Comparison of ENCODE assay signal across 8 cellular contexts in genomic region chr7:135977020-135977741, GRCh38. TPM values are rescaled to one million over a fixed set of nuclear protein-coding genes. Genes with fewer than 3 reads are reported as not detected.
DNase-seq lines count a peak whose midpoint lies in the region; ATAC-seq and TF ChIP-seq lines count a peak whose summit lies in the region.

TSS of gene MTPN (minus strand) at chr7:135977359. CDS start at chr7:135977100, 259 bp downstream.

- no peaks in the 10 kb centered on the region; the same call in 1 of the 2 replicates for H3K9me3 Mint-ChIP-seq in WTC11

- H3K27ac Mint-ChIP-seq in WTC11: peak within 1 kb of the TSS; percentile 92

- no peaks in the 10 kb centered on the region for H3K27me3 ChIP-seq in AG04450 (ENCODE audit: control insufficient read depth, insufficient read depth, low read length)
- no peaks in the 10 kb centered on the region for H3K27me3 ChIP-seq in smooth muscle cell (ENCODE audit: low read depth)

- peak within 1 kb of the TSS; percentile 87 for H3K4me2 ChIP-seq in smooth muscle cell

- no peak for TF ChIP-seq CTCF in AG04450 (IDR thresholded peaks at IDR 0.05; ENCODE audit: low read depth, low read length)
- TF ChIP-seq CTCF in WTC11 (IDR thresholded peaks at IDR 0.05): no peak
- TF ChIP-seq CTCF in cardiac fibroblast (IDR thresholded peaks at IDR 0.05; ENCODE audit: low read depth, low read length): no peak
- TF ChIP-seq CTCF in smooth muscle cell (IDR thresholded peaks at IDR 0.05; ENCODE audit: borderline replicate concordance, insufficient read depth, poor library complexity, severe bottlenecking): no peak

- CTCF ChIA-PET in AG04450 (lab: Charles Lee): interaction anchor here (1.1 to 3.1 kb wide), 3 partner anchors 31 to 176 kb away, joined by 3 to 10 read pairs (median 6); no protein-coding TSS in a partner anchor
- CTCF ChIA-PET in WTC11 (lab: Charles Lee): no interaction called here

- peaks cover 7% of the 10 kb centered on the region for H3K27me3 Mint-ChIP-seq in WTC11 (ENCODE audit: low read depth)

- H3K4me3 ChIP-seq in AG04450 (ENCODE audit: low read depth, low read length): peak within 1 kb of the TSS; percentile 90
- H3K4me3 ChIP-seq in cardiac fibroblast (replicated peaks in 1 of 2; ENCODE audit: low read depth in 2 of 2, low read length in 2 of 2): peak within 1 kb of the TSS; percentile 87 to 95
- peak within 1 kb of the TSS; percentile 94 for H3K4me3 ChIP-seq in smooth muscle cell

- peaks cover 11% of the 10 kb centered on the region for H3F3A ChIP-seq in smooth muscle cell (ENCODE audit: low read depth)

- peak; percentile 55 for ATAC-seq in GM18909 (IDR thresholded peaks at IDR 0.05; ENCODE audit: poor library complexity, unreplicated experiment)
- ATAC-seq in HG03175 (IDR thresholded peaks at IDR 0.05; ENCODE audit: unreplicated experiment): peak; percentile 56
- peak; percentile 98 for ATAC-seq in WTC11

- peaks cover 44% of the 10 kb centered on the region for H4K20me1 ChIP-seq in smooth muscle cell (ENCODE audit: low read depth)

- peak within 1 kb of the TSS; percentile 91 for H2AFZ ChIP-seq in smooth muscle cell (ENCODE audit: low read depth)

- H3K4me3 Mint-ChIP-seq in WTC11: peak within 1 kb of the TSS; percentile 95

- H3K36me3 ChIP-seq in smooth muscle cell (ENCODE audit: low read depth): no peaks in the 10 kb centered on the region

- DNase-seq in AG04450 (ENCODE audit: low read depth, low spot score) (peak; percentile 90), NCI-H226 (peak; percentile 98), WTC11 (ENCODE audit: low spot score) (peak; percentile 98), cardiac fibroblast (ENCODE audit: low read depth in 2 of 2) (peak; percentile 97), iPS-NIHi7 (ENCODE audit: extremely low spot score) (peak; percentile 98), smooth muscle cell (lab: John Stamatoyannopoulos, UW; ENCODE audit: unreplicated experiment) (peak; percentile 77)

- peak within 1 kb of the TSS; percentile 63 for H3K27ac ChIP-seq in AG04450 (ENCODE audit: low read depth, low read length)
- peak within 1 kb of the TSS; percentile 68 for H3K27ac ChIP-seq in smooth muscle cell (ENCODE audit: low read depth)

- POLR2A ChIA-PET in AG04450 (lab: Yijun Ruan, JAX) (interaction anchor here (0.6 kb wide), 1 partner anchor 1965 kb away, joined by 3 read pairs; no protein-coding TSS in a partner anchor), WTC11 (lab: Charles Lee) (no interaction called here)

- H3K4me1 ChIP-seq in smooth muscle cell (ENCODE audit: low read depth): peaks cover 13% of the 10 kb centered on the region

- H3K4me1 Mint-ChIP-seq in WTC11: peaks cover 13% of the 10 kb centered on the region

- H3K79me2 ChIP-seq in smooth muscle cell (ENCODE audit: low read depth): peaks cover 50% of the 10 kb centered on the region

- H3K9ac ChIP-seq in smooth muscle cell (ENCODE audit: low read depth): peak within 1 kb of the TSS; percentile 75

- H3K9me3 ChIP-seq in AG04450 (ENCODE audit: control insufficient read depth, insufficient read depth, low read length) (no peaks in the 10 kb centered on the region), smooth muscle cell (replicated peaks; ENCODE audit: low read depth) (no peaks in the 10 kb centered on the region)

- no peaks in the 10 kb centered on the region for H3K36me3 Mint-ChIP-seq in WTC11

- 1% methylated on average over 43 of the region's 47 CpGs for WGBS in smooth muscle cell (ENCODE audit: low lambda C conversion rate)

TF ChIP-seq in WTC11, 78 proteins besides CTCF, POLR2A, EP300 and RAD21 (continues in another document):
- TF ChIP-seq ESRRA (CRISPR knock-in tag; IDR thresholded peaks at IDR 0.05; ENCODE audit: borderline replicate concordance) (no peak), ETV6 (CRISPR knock-in tag; IDR thresholded peaks at IDR 0.05) (peak; percentile 99), ZNF396 (CRISPR knock-in tag; IDR thresholded peaks at IDR 0.05; ENCODE audit: borderline replicate concordance) (no peak), ZNF121 (CRISPR knock-in tag; IDR thresholded peaks at IDR 0.05) (no peak), SP1 (CRISPR knock-in tag; conservative IDR thresholded peaks at IDR 0.05) (peak; percentile 64), FOXP1 (CRISPR knock-in tag; IDR thresholded peaks at IDR 0.05; ENCODE audit: borderline replicate concordance) (no peak), MLX (CRISPR knock-in tag; IDR thresholded peaks at IDR 0.05) (no peak), TP53 (CRISPR knock-in tag; IDR thresholded peaks at IDR 0.05) (no peak), CDX4 (CRISPR knock-in tag; IDR thresholded peaks at IDR 0.05; ENCODE audit: borderline replicate concordance) (no peak), FOXP4 (CRISPR knock-in tag; IDR thresholded peaks at IDR 0.05) (no peak), PRRX2 (CRISPR knock-in tag; IDR thresholded peaks at IDR 0.05) (no peak), ZNF232 (CRISPR knock-in tag; IDR thresholded peaks at IDR 0.05) (no peak), ZNF138 (CRISPR knock-in tag; conservative IDR thresholded peaks at IDR 0.05) (no peak), HMGA2 (CRISPR knock-in tag; IDR thresholded peaks at IDR 0.05) (no peak), ZNF425 (CRISPR knock-in tag; conservative IDR thresholded peaks at IDR 0.05) (no peak), KAT7 (CRISPR knock-in tag; IDR thresholded peaks at IDR 0.05; ENCODE audit: borderline replicate concordance) (no peak)
- TF ChIP-seq, protein P1, sequence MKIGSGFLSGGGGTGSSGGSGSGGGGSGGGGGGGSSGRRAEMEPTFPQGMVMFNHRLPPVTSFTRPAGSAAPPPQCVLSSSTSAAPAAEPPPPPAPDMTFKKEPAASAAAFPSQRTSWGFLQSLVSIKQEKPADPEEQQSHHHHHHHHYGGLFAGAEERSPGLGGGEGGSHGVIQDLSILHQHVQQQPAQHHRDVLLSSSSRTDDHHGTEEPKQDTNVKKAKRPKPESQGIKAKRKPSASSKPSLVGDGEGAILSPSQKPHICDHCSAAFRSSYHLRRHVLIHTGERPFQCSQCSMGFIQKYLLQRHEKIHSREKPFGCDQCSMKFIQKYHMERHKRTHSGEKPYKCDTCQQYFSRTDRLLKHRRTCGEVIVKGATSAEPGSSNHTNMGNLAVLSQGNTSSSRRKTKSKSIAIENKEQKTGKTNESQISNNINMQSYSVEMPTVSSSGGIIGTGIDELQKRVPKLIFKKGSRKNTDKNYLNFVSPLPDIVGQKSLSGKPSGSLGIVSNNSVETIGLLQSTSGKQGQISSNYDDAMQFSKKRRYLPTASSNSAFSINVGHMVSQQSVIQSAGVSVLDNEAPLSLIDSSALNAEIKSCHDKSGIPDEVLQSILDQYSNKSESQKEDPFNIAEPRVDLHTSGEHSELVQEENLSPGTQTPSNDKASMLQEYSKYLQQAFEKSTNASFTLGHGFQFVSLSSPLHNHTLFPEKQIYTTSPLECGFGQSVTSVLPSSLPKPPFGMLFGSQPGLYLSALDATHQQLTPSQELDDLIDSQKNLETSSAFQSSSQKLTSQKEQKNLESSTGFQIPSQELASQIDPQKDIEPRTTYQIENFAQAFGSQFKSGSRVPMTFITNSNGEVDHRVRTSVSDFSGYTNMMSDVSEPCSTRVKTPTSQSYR (CRISPR knock-in tag; IDR thresholded peaks at IDR 0.05): 0 out of 2 replicates have a peak, but pooled peaks have one; percentile 17

RNA-seq across cellular contexts. Expression of gene MTPN, which starts in this region (rescaled TPM):
- polyA plus RNA-seq in AG04450 (2011; rRNA removed) (207 and 260 TPM in 2 replicates), smooth muscle cell (36.4 and 53.2 TPM in 2 replicates)
- polyA minus RNA-seq in AG04450 (2011; rRNA and poly(A)+ RNA removed): 94.4 and 156 TPM in 2 replicates
- total RNA-seq in WTC11 (2021) (91.1 to 92.8 TPM (median 92.5 TPM) in 3 replicates), smooth muscle cell (138 and 151 TPM in 2 replicates)

Comparison
In these comparisons a context has a peak if more than half of its experiments do, and no peak if none do; other contexts are left out.
1. Peak in every context shown above with its lines: DNase-seq, ATAC-seq, H3K4me3 ChIP-seq and H3K27ac ChIP-seq.